Comparison of ENCODE assay signal across 14 cellular contexts in genomic region chr4:80097395-80098177, GRCh38. TPM values are rescaled to one million over a fixed set of nuclear protein-coding genes. Genes with fewer than 3 reads are reported as not detected.
DNase-seq lines count a peak whose midpoint lies in the region; ATAC-seq and TF ChIP-seq lines count a peak whose summit lies in the region.
"Had no signal": no experiment of that assay in that cellular context is flagged by ENCODE, and none has a peak within 500 bp of the region (broad histone marks: within the 10 kb centered on the region; RNA-seq: fewer than 3 reads in every experiment).

No MANE protein-coding gene starts in this region.

- H3K36me3 ChIP-seq in breast epithelium, result no peaks in the 10 kb centered on the region
- no peaks in the 10 kb centered on the region for H3K36me3 ChIP-seq in hepatocyte (replicated peaks; ENCODE audit: insufficient read depth, low read depth)
- H3K36me3 ChIP-seq in aorta (ENCODE audit: control insufficient read depth in 1 of 2, insufficient read depth in 2 of 2, low read length in 1 of 2), result no peaks in the 10 kb centered on the region
- H3K36me3 ChIP-seq in spleen, result no peaks in the 10 kb centered on the region
- H3K36me3 ChIP-seq: left lung had no signal

- no peaks in the 10 kb centered on the region for H3K4me1 ChIP-seq in breast epithelium
- H3K4me1 ChIP-seq in hepatocyte (ENCODE audit: insufficient read depth), result no peaks in the 10 kb centered on the region
- no peaks in the 10 kb centered on the region for H3K4me1 ChIP-seq in aorta (ENCODE audit: control insufficient read depth in 1 of 2, insufficient read depth in 2 of 2, low read length in 2 of 2)
- H3K4me1 ChIP-seq in spleen, result peaks cover 0 to 5% (median 0%) of the 10 kb centered on the region in 6 donors

- H3K36me3 Mint-ChIP-seq in MCF 10A (ENCODE audit: insufficient read depth, unreplicated experiment), result no peaks in the 10 kb centered on the region
- H3K36me3 Mint-ChIP-seq: activated naive CD4-positive, alpha-beta T cell treated with anti-CD3 and anti-CD28 coated beads, Interleukin-2, amount 10 ng/mL, durations not matched to agents 7 days and 5 days; stimulated activated effector memory CD8-positive, alpha-beta T cell treated with anti-CD3 and anti-CD28 coated beads, Interleukin-12 subunit alpha, Interleukin-12 subunit beta, amount 100 ng/mL, for 72 hours had no signal

- peak overlapping the region; percentile 41 for H3K4me3 Mint-ChIP-seq in MCF 10A (ENCODE audit: unreplicated experiment)
- H3K4me3 Mint-ChIP-seq: activated naive CD4-positive, alpha-beta T cell treated with anti-CD3 and anti-CD28 coated beads, Interleukin-2, amount 10 ng/mL, durations not matched to agents 7 days and 5 days; effector memory CD8-positive, alpha-beta T cell; stimulated activated effector memory CD8-positive, alpha-beta T cell treated with anti-CD3 and anti-CD28 coated beads, Interleukin-12 subunit alpha, Interleukin-12 subunit beta, amount 100 ng/mL, for 72 hours had no signal

- TF ChIP-seq CTCF in MCF 10A (IDR thresholded peaks at IDR 0.05; ENCODE audit: unreplicated experiment) (no peak), breast epithelium (IDR thresholded peaks at IDR 0.05) (no peak), hepatocyte (IDR thresholded peaks at IDR 0.05; ENCODE audit: poor library complexity) (no peak), spleen (IDR thresholded peaks at IDR 0.05 in 8 of 11, conservative IDR thresholded peaks at IDR 0.05 in 3 of 11) (no peak)

- no peaks in the 10 kb centered on the region for H4K20me1 ChIP-seq in hepatocyte (ENCODE audit: insufficient read depth, poor library complexity, severe bottlenecking)

- H3K9me2 ChIP-seq in hepatocyte (replicated peaks; ENCODE audit: insufficient read depth), result no peaks in the 10 kb centered on the region

- WGBS in hepatocyte (ENCODE audit: low lambda C conversion rate, missing lambda C conversion rate), result 71% methylated on average over 4 of the region's 4 CpGs
- WGBS in aorta, 2 donors, result 30 to 36% methylated on average over 4 of the region's 4 CpGs
- WGBS in spleen, 5 donors, result 47 to 60% (median 54%) methylated on average over 4 of the region's 4 CpGs

- no peaks in the 10 kb centered on the region for H3K27me3 Mint-ChIP-seq in MCF 10A (ENCODE audit: insufficient read depth, unreplicated experiment)

- TF ChIP-seq POLR2A in breast epithelium (IDR thresholded peaks at IDR 0.05) (no peak), spleen (IDR thresholded peaks at IDR 0.05) (no peak)

- peaks cover 33% of the 10 kb centered on the region for H3K4me1 Mint-ChIP-seq in MCF 10A (ENCODE audit: insufficient read depth, unreplicated experiment)

- H3K9me3 ChIP-seq in breast epithelium (no peaks in the 10 kb centered on the region), hepatocyte (ENCODE audit: low read depth) (no peaks in the 10 kb centered on the region), aorta (ENCODE audit: control insufficient read depth, low read length) (no peaks in the 10 kb centered on the region), spleen (no peaks in the 10 kb centered on the region)
- H3K9me3 ChIP-seq: left lung had no signal

- intact Hi-C loops in MCF 10A (cut with micrococcal nuclease), result no loop called here
- intact Hi-C loops in breast epithelium (cut with DNase I; ENCODE audit: low total_unique reads), result no loop called here
- intact Hi-C loops in aorta (cut with DNase I), result no loop called here
- intact Hi-C loops in spleen (cut with DNase I; ENCODE audit: low total_unique reads), result no loop called here

- CTCF ChIA-PET in MCF 10A (lab: Yijun Ruan, JAX), result interaction anchor here (0.7 to 1.8 kb wide), 4 partner anchors 17 to 367 kb away, joined by 3 to 8 read pairs (median 4); no protein-coding TSS in a partner anchor

- peak overlapping the region; percentile 8 for H3K4me2 ChIP-seq in hepatocyte

- no TSS peak for BruUV-seq in MCF 10A (replicated peaks; lab: Mats Ljungman, UMichigan)

- H3K27ac ChIP-seq in breast epithelium (no peak overlapping the region), hepatocyte (no peak overlapping the region), aorta (ENCODE audit: low read depth in 1 of 2, low read length in 2 of 2) (no peak overlapping the region), spleen (no peak overlapping the region)
- H3K27ac ChIP-seq: left lung had no signal

- H3K9me3 Mint-ChIP-seq in MCF 10A (ENCODE audit: unreplicated experiment), result peaks cover 7% of the 10 kb centered on the region
- H3K9me3 Mint-ChIP-seq: activated naive CD4-positive, alpha-beta T cell treated with anti-CD3 and anti-CD28 coated beads, Interleukin-2, amount 10 ng/mL, durations not matched to agents 7 days and 5 days; effector memory CD8-positive, alpha-beta T cell; stimulated activated effector memory CD8-positive, alpha-beta T cell treated with anti-CD3 and anti-CD28 coated beads, Interleukin-12 subunit alpha, Interleukin-12 subunit beta, amount 100 ng/mL, for 72 hours had no signal

- H2AFZ ChIP-seq in hepatocyte, result no peak overlapping the region

- ATAC-seq in aorta (ENCODE audit: low FRiP score), result peak; percentile 29
- no peak for ATAC-seq in HG02870 (IDR thresholded peaks at IDR 0.05; ENCODE audit: unreplicated experiment)
- no peak for ATAC-seq in HG03280 (IDR thresholded peaks at IDR 0.05; ENCODE audit: unreplicated experiment)
- ATAC-seq: activated CD4-positive, CD25-positive, alpha-beta regulatory T cell treated with anti-CD3 and anti-CD28 coated beads, Interleukin-2, amount 50 U/mL, for 24 hours; effector memory CD8-positive, alpha-beta T cell; left lung; stimulated activated effector memory CD8-positive, alpha-beta T cell treated with anti-CD3 and anti-CD28 coated beads, Interleukin-12 subunit alpha, Interleukin-12 subunit beta, amount 100 ng/mL, for 72 hours had no signal

- peak overlapping the region; percentile 69 for H3K27ac Mint-ChIP-seq in MCF 10A (ENCODE audit: low read depth, unreplicated experiment)
- H3K27ac Mint-ChIP-seq: activated naive CD4-positive, alpha-beta T cell treated with anti-CD3 and anti-CD28 coated beads, Interleukin-2, amount 10 ng/mL, durations not matched to agents 7 days and 5 days; effector memory CD8-positive, alpha-beta T cell had no signal

- H3K4me3 ChIP-seq in breast epithelium (no peak overlapping the region), hepatocyte (no peak overlapping the region), aorta (ENCODE audit: low read length in 2 of 2) (no peak overlapping the region), spleen (no peak overlapping the region)
- H3K4me3 ChIP-seq: left lung had no signal

- H3K79me2 ChIP-seq in hepatocyte, result no peaks in the 10 kb centered on the region

- POLR2A ChIA-PET in MCF 10A (lab: Yijun Ruan, JAX), result interaction anchor here (1.1 to 2.0 kb wide), 2 partner anchors 11 to 25 kb away, joined by 3 to 11 read pairs; partner anchors contain the start of gene ANTXR2

- peak; percentile 79 for DNase-seq in MCF 10A (ENCODE audit: unreplicated experiment)
- DNase-seq in breast epithelium (ENCODE audit: low spot score in 2 of 2), result no peak
- DNase-seq in astrocyte of the hippocampus (ENCODE audit: low read depth, low spot score), result peak; percentile 69
- no peak for DNase-seq in hepatocyte (ENCODE audit: low spot score)
- DNase-seq in aorta, result peak in 1 of 2 donors; percentile 59
- DNase-seq in spleen, result no peak
- DNase-seq: activated naive CD4-positive, alpha-beta T cell treated with anti-CD3 and anti-CD28 coated beads, Interleukin-2, amount 10 ng/mL, durations not matched to agents 7 days and 5 days; AML-193; effector memory CD8-positive, alpha-beta T cell; left lung had no signal

- H3K27me3 ChIP-seq in breast epithelium (no peaks in the 10 kb centered on the region), hepatocyte (no peaks in the 10 kb centered on the region), aorta (ENCODE audit: control insufficient read depth in 1 of 2, insufficient read depth in 2 of 2, low read length in 1 of 2) (peaks cover 0 to 1% of the 10 kb centered on the region in 2 donors), spleen (replicated peaks in 1 of 7) (no peaks in the 10 kb centered on the region)
- H3K27me3 ChIP-seq: left lung had no signal

RNA-seq across cellular contexts. Expression of gene ANTXR2, which starts 24.6 kb away (rescaled TPM):
- 31.0 and 45.1 TPM in 2 replicates for total RNA-seq in MCF 10A (2022)
- 100 to 1,000 TPM in 1 of 3 donors, 10 to 100 TPM in 2; 55.1 to 229 (median 77.4) TPM for total RNA-seq in breast epithelium
- 41.8 and 46.5 TPM in 2 replicates for total RNA-seq in hepatocyte
- 25.2 and 30.7 TPM in 2 replicates for polyA plus RNA-seq in hepatocyte
- total RNA-seq in aorta, result 10 to 100 TPM; 82.6 to 88.0 TPM
- 10 to 100 TPM; 16.0 to 18.8 TPM for polyA plus RNA-seq in aorta
- 10 to 100 TPM; 30.9 to 56.3 (median 43.3) TPM for total RNA-seq in spleen
- polyA plus RNA-seq in spleen, result 1 to 10 TPM; 3.7 to 5.8 (median 5.1) TPM

Comparison
In these comparisons a context has a peak if more than half of its experiments do, and no peak if none do; other contexts are left out.
1. DNase-seq: peak in MCF 10A (single experiment) and astrocyte of the hippocampus (single experiment); none in breast epithelium (0 of 2), hepatocyte (single experiment) and spleen (single experiment).